Comparison of ENCODE assay signal across 11 cellular contexts in the genomic region with DNA sequence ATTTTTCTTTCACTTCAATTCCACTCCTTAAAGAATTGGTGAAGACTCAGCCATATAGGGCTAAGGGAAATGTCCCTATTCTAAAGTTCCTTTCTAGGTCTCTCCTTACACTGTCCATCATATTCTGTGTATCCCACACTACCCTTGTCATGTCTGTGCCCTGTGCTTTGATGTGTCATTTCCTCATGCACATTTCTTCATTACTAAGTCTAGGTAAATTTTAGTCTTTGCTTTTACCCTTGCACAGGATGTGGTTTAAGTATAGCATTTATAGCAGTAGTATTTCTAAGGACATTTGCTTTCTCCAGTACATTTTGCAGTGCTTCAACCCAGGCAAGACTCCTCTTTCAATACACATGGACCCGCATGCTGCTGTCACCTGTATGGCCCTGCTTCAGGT.
DNase-seq lines count a peak whose midpoint lies in the region; ATAC-seq and TF ChIP-seq lines count a peak whose summit lies in the region.
"Had no signal": no experiment of that assay in that cellular context is flagged by ENCODE, and none has a peak within 500 bp of the region (broad histone marks: within the 10 kb centered on the region; RNA-seq: fewer than 3 reads in every experiment).

No MANE protein-coding gene starts in this region.

- DNase-seq in SKM-1 treated with dmso at 0.1 percent for 144 hours (lab: John Stamatoyannopoulos, UW; ENCODE audit: unreplicated experiment) (peak; percentile 2), SKM-1 (lab: John Stamatoyannopoulos, UW; ENCODE audit: unreplicated experiment) (no peak), MM.1S (peak; percentile 31), HUDEP-2 (lab: John Stamatoyannopoulos, UW; ENCODE audit: unreplicated experiment in 76 of 76) (no peak), MG63 (no peak), ovary (no peak)
- DNase-seq in naive thymus-derived CD4-positive, alpha-beta T cell: peak in 7 of 9 donors; percentile 12 to 64 (median 41)
- DNase-seq: SJCRH30 had no signal

- no peaks in the 10 kb centered on the region for H3K27me3 ChIP-seq in MM.1S (replicated peaks; ENCODE audit: insufficient read depth, low read length)
- no peaks in the 10 kb centered on the region for H3K27me3 ChIP-seq in naive thymus-derived CD4-positive, alpha-beta T cell (ENCODE audit: control insufficient read depth in 2 of 2, insufficient read depth in 2 of 2, low read length in 2 of 2)
- H3K27me3 ChIP-seq in MG63: no peaks in the 10 kb centered on the region
- H3K27me3 ChIP-seq in ovary: no peaks in the 10 kb centered on the region
- H3K27me3 ChIP-seq: SJCRH30 had no signal

- CTCF ChIA-PET in naive thymus-derived CD4-positive, alpha-beta T cell (lab: Charles Lee): interaction anchor here (0.6 kb wide), 1 partner anchor 12 kb away, joined by 3 read pairs; no protein-coding TSS in a partner anchor

- no peak overlapping the region for H3K9ac ChIP-seq in MM.1S (ENCODE audit: low read length)

- no peak overlapping the region for H3K4me2 ChIP-seq in MM.1S (ENCODE audit: low read depth, low read length)

- no peak for TF ChIP-seq EP300 in ovary (IDR thresholded peaks at IDR 0.05)

- TF ChIP-seq POLR2A in ovary (IDR thresholded peaks at IDR 0.05): no peak

- POLR2A ChIA-PET in naive thymus-derived CD4-positive, alpha-beta T cell (lab: Charles Lee): interaction anchor here (1.1 kb wide), 1 partner anchor 8 kb away, joined by 4 read pairs; no protein-coding TSS in a partner anchor

- WGBS in ovary, 3 donors: 79 to 97% (median 95%) methylated on average over 1 of the region's 1 CpG

- no peaks in the 10 kb centered on the region for H3F3A ChIP-seq in MM.1S (ENCODE audit: insufficient read depth, low read length)

- peaks cover 0 to 3% (median 0%) of the 10 kb centered on the region in 11 donors for H3K9me3 Mint-ChIP-seq in naive thymus-derived CD4-positive, alpha-beta T cell

- H3K4me1 Mint-ChIP-seq in naive thymus-derived CD4-positive, alpha-beta T cell: peaks cover 12 to 36% (median 25%) of the 10 kb centered on the region in 7 donors

- peaks cover 0 to 6% (median 0%) of the 10 kb centered on the region in 5 donors for H3K36me3 Mint-ChIP-seq in naive thymus-derived CD4-positive, alpha-beta T cell

- no peaks in the 10 kb centered on the region for H4K20me1 ChIP-seq in MM.1S (ENCODE audit: insufficient read depth, low read length)

- H2AFZ ChIP-seq in MM.1S (ENCODE audit: low read length): no peak overlapping the region

- intact Hi-C loops in naive thymus-derived CD4-positive, alpha-beta T cell (cut with micrococcal nuclease): loop anchor here (1.0 to 2.0 kb wide), 5 partner anchors 8 to 221 kb away; a partner anchor contains a TSS
- intact Hi-C loops in ovary (cut with DNase I): no loop called here

- H3K9me3 ChIP-seq in MM.1S (replicated peaks; ENCODE audit: insufficient read depth, low read length) (no peaks in the 10 kb centered on the region), MG63 (no peaks in the 10 kb centered on the region), ovary (no peaks in the 10 kb centered on the region)
- no peaks in the 10 kb centered on the region for H3K9me3 ChIP-seq in naive thymus-derived CD4-positive, alpha-beta T cell (ENCODE audit: control insufficient read depth in 2 of 3, low read length in 3 of 3)
- H3K9me3 ChIP-seq: SJCRH30 had no signal

- no peak overlapping the region for H3K27ac ChIP-seq in MM.1S (ENCODE audit: low read length)
- H3K27ac ChIP-seq in naive thymus-derived CD4-positive, alpha-beta T cell (ENCODE audit: low read depth, low read length): no peak overlapping the region
- no peak overlapping the region for H3K27ac ChIP-seq in ovary
- H3K27ac ChIP-seq: 22Rv1, SJCRH30 had no signal

- H3K4me1 ChIP-seq in MM.1S (ENCODE audit: low read length) (no peaks in the 10 kb centered on the region), ovary (ENCODE audit: insufficient read depth) (no peaks in the 10 kb centered on the region)
- peaks cover 0 to 23% of the 10 kb centered on the region in 2 donors for H3K4me1 ChIP-seq in naive thymus-derived CD4-positive, alpha-beta T cell (ENCODE audit: control insufficient read depth in 2 of 2, insufficient read depth in 2 of 2, low read length in 2 of 2)
- H3K4me1 ChIP-seq: SJCRH30 had no signal

- no peak for TF ChIP-seq CTCF in MM.1S (IDR thresholded peaks at IDR 0.05; ENCODE audit: low read length)
- TF ChIP-seq CTCF in ovary (IDR thresholded peaks at IDR 0.05): no peak

- H3K9me2 ChIP-seq in MM.1S (replicated peaks; ENCODE audit: insufficient read depth, low read length): no peaks in the 10 kb centered on the region

- H3K27ac Mint-ChIP-seq in naive thymus-derived CD4-positive, alpha-beta T cell: peak overlapping the region; percentile 4 to 76 (median 36)

- H3K36me3 ChIP-seq in MM.1S (replicated peaks; ENCODE audit: insufficient read depth, low read length): no peaks in the 10 kb centered on the region
- H3K36me3 ChIP-seq in naive thymus-derived CD4-positive, alpha-beta T cell (ENCODE audit: control insufficient read depth in 2 of 3, insufficient read depth in 3 of 3, low read length in 3 of 3): no peaks in the 10 kb centered on the region
- no peaks in the 10 kb centered on the region for H3K36me3 ChIP-seq in MG63
- H3K36me3 ChIP-seq in ovary: no peaks in the 10 kb centered on the region
- H3K36me3 ChIP-seq: SJCRH30 had no signal

- H3K27me3 Mint-ChIP-seq in naive thymus-derived CD4-positive, alpha-beta T cell: no peaks in the 10 kb centered on the region

- H3K4me3 Mint-ChIP-seq in naive thymus-derived CD4-positive, alpha-beta T cell: peak overlapping the region; percentile 1 to 63 (median 37)

- H3K4me3 ChIP-seq in MM.1S (ENCODE audit: low read length) (no peak overlapping the region), MG63 (no peak overlapping the region), ovary (no peak overlapping the region)
- no peak overlapping the region for H3K4me3 ChIP-seq in naive thymus-derived CD4-positive, alpha-beta T cell (ENCODE audit: low read length)
- H3K4me3 ChIP-seq: SJCRH30 had no signal

- no peaks in the 10 kb centered on the region for H3K79me2 ChIP-seq in MM.1S (ENCODE audit: low read length)

- ATAC-seq in HG02623 (IDR thresholded peaks at IDR 0.05; ENCODE audit: unreplicated experiment): peak; percentile 96
- ATAC-seq in naive thymus-derived CD4-positive, alpha-beta T cell: peak; percentile 88
- ATAC-seq: HCT116 had no signal

Comparison
In these comparisons a context has a peak if more than half of its experiments do, and no peak if none do; other contexts are left out.
1. DNase-seq: peak in SKM-1 treated with dmso at 0.1 percent for 144 hours (single experiment), MM.1S (single experiment) and naive thymus-derived CD4-positive, alpha-beta T cell (7 of 9); none in SKM-1 (single experiment), HUDEP-2 (0 of 76), MG63 (single experiment) and ovary (0 of 5).
2. intact Hi-C loops: an anchor here in naive thymus-derived CD4-positive, alpha-beta T cell (1.0 to 2.0 kb wide); none called in ovary.